Comparison of ENCODE assay signal across 12 cellular contexts in genomic region chr11:123628936-123629683, GRCh38. TPM values are rescaled to one million over a fixed set of nuclear protein-coding genes. Genes with fewer than 3 reads are reported as not detected.
A peak's percentile ranks its signal among the peaks of the same experiment; 100 is the strongest.
DNase-seq lines count a peak whose midpoint lies in the region; ATAC-seq, FAIRE-seq and TF ChIP-seq lines count a peak whose summit lies in the region.
"Had no signal": no experiment of that assay in that cellular context is flagged by ENCODE, and none has a peak within 500 bp of the region (broad histone marks: within the 10 kb centered on the region; RNA-seq: fewer than 3 reads in every experiment).

No MANE protein-coding gene starts in this region.

- H3K4me1 ChIP-seq in GM12878 (ENCODE audit: control insufficient read depth, insufficient read depth, low read length) (no peaks in the 10 kb centered on the region), right atrium auricular region (peaks cover 0 to 6% of the 10 kb centered on the region in 2 donors), stomach smooth muscle (ENCODE audit: control insufficient read depth, insufficient read depth, low read length) (no peaks in the 10 kb centered on the region)
- H3K4me1 ChIP-seq: foreskin keratinocyte had no signal

- TF ChIP-seq CTCF in GM12878 (IDR thresholded peaks at IDR 0.05 in 2 of 3, conservative IDR thresholded peaks at IDR 0.05 in 1 of 3; ENCODE audit: control insufficient read depth in 2 of 3, extremely low read depth in 1 of 3, insufficient read depth in 1 of 3, low read depth in 3 of 3, low read length in 3 of 3) (no peak), right atrium auricular region (IDR thresholded peaks at IDR 0.05) (no peak)

- no peak overlapping the region for H2AFZ ChIP-seq in GM12878 (ENCODE audit: control insufficient read depth, low read depth, low read length)

- H3K27ac Mint-ChIP-seq in stimulated activated naive CD8-positive, alpha-beta T cell treated with anti-CD3 and anti-CD28 coated beads, Interleukin-15, amount 100 ng/mL, for 72 hours, result peak overlapping the region in 1 of 2 donors; percentile 1
- H3K27ac Mint-ChIP-seq: mesothelial cell of epicardium had no signal

- H3K27ac ChIP-seq in GM12878 (ENCODE audit: control insufficient read depth, insufficient read depth) (no peak overlapping the region), right atrium auricular region (no peak overlapping the region), stomach smooth muscle (ENCODE audit: low read length) (peak overlapping the region; percentile 31)
- H3K27ac ChIP-seq: foreskin keratinocyte had no signal

- TF ChIP-seq POLR2A in GM12878 (IDR thresholded peaks at IDR 0.05; ENCODE audit: low read depth, low read length), result no peak

- TF ChIP-seq RAD21 in GM12878 (IDR thresholded peaks at IDR 0.05; ENCODE audit: insufficient read depth, low read depth, low read length), result no peak

- H3K27me3 Mint-ChIP-seq in stimulated activated naive CD8-positive, alpha-beta T cell treated with anti-CD3 and anti-CD28 coated beads, Interleukin-15, amount 100 ng/mL, for 72 hours, result peaks cover 6% of the 10 kb centered on the region

- H3K36me3 ChIP-seq in GM12878 (ENCODE audit: control insufficient read depth in 2 of 2, insufficient read depth in 2 of 2, low read length in 1 of 2) (no peaks in the 10 kb centered on the region; a peak in 1 of 4 replicates), right atrium auricular region (no peaks in the 10 kb centered on the region), stomach smooth muscle (ENCODE audit: control insufficient read depth in 2 of 2, insufficient read depth in 2 of 2, low read length in 2 of 2) (no peaks in the 10 kb centered on the region)

- H3K9me3 Mint-ChIP-seq in stimulated activated naive CD8-positive, alpha-beta T cell treated with anti-CD3 and anti-CD28 coated beads, Interleukin-15, amount 100 ng/mL, for 72 hours, result no peaks in the 10 kb centered on the region
- H3K9me3 Mint-ChIP-seq: mesothelial cell of epicardium had no signal

- H3K9me3 ChIP-seq in GM12878 (replicated peaks; ENCODE audit: control insufficient read depth, insufficient read depth, low read length), result no peaks in the 10 kb centered on the region
- no peaks in the 10 kb centered on the region for H3K9me3 ChIP-seq in right atrium auricular region
- H3K9me3 ChIP-seq in stomach smooth muscle (ENCODE audit: control insufficient read depth in 2 of 2, low read length in 2 of 2), result no peaks in the 10 kb centered on the region

- DNase-seq in KBM-7 (peak; percentile 18), GM12878 (ENCODE audit: low read depth, low spot score) (no peak), right atrium auricular region (ENCODE audit: low spot score) (peak; percentile 65), NCI-H526 treated with DMSO at 0.1 percent for 48 hours (lab: John Stamatoyannopoulos, UW) (no peak), inferior parietal cortex (ENCODE audit: extremely low spot score) (no peak), NCI-H1694 (lab: John Stamatoyannopoulos, UW) (no peak)
- no peak for DNase-seq in stimulated activated naive CD8-positive, alpha-beta T cell treated with anti-CD3 and anti-CD28 coated beads, Interleukin-15, amount 100 ng/mL, for 72 hours
- DNase-seq: DMS153, foreskin keratinocyte, T-helper 9 cell had no signal

- no peaks in the 10 kb centered on the region for H3K79me2 ChIP-seq in GM12878 (ENCODE audit: control insufficient read depth, insufficient read depth, low read length)

- H3K4me3 Mint-ChIP-seq in stimulated activated naive CD8-positive, alpha-beta T cell treated with anti-CD3 and anti-CD28 coated beads, Interleukin-15, amount 100 ng/mL, for 72 hours, result no peak overlapping the region
- H3K4me3 Mint-ChIP-seq: mesothelial cell of epicardium had no signal

- H4K20me1 ChIP-seq in GM12878 (ENCODE audit: control insufficient read depth, insufficient read depth), result no peaks in the 10 kb centered on the region

- peaks cover 0 to 3% of the 10 kb centered on the region in 2 experiments; a peak in 2 of 4 replicates for H3K27me3 ChIP-seq in GM12878 (replicated peaks in 1 of 2; ENCODE audit: control insufficient read depth in 2 of 2, insufficient read depth in 2 of 2, low read length in 1 of 2)
- H3K27me3 ChIP-seq in right atrium auricular region, result no peaks in the 10 kb centered on the region
- H3K27me3 ChIP-seq in stomach smooth muscle (ENCODE audit: control insufficient read depth in 1 of 2, insufficient read depth in 2 of 2, low read length in 2 of 2), result no peaks in the 10 kb centered on the region
- H3K27me3 ChIP-seq: foreskin keratinocyte had no signal

- TF ChIP-seq EP300 in GM12878 (IDR thresholded peaks at IDR 0.05; ENCODE audit: borderline replicate concordance in 1 of 2, control insufficient read depth in 1 of 2, low read depth in 2 of 2, low read length in 2 of 2), result no peak

- in situ Hi-C loops in KBM-7 (cut with MboI; ENCODE audit: low pct_unique_long_range_greater_than_20kb, low sequenced_read_pairs), result no loop called here
- in situ Hi-C loops in GM12878 (cut with MboI), result no loop called here

- no peak for FAIRE-seq in GM12878 (lab: Jason Lieb, UNC)

- SMC1A ChIA-PET in GM12878 (lab: Charles Lee; ENCODE audit: uncharacterized antibody, unreplicated experiment), result interaction anchor here (1.3 to 1.5 kb wide), 2 partner anchors 15 to 79 kb away, joined by 3 read pairs; no protein-coding TSS in a partner anchor

- intact Hi-C loops in GM12878 (cut with micrococcal nuclease; ENCODE audit: unreplicated experiment), result no loop called here

- CTCF ChIA-PET in GM12878 (lab: Yijun Ruan, JAX), result interaction anchor here (1.6 kb wide), 1 partner anchor 79 kb away, joined by 5 read pairs; no protein-coding TSS in a partner anchor

- no peak overlapping the region for H3K4me2 ChIP-seq in GM12878 (ENCODE audit: control insufficient read depth, insufficient read depth)

- no peaks in the 10 kb centered on the region for H3K4me1 Mint-ChIP-seq in stimulated activated naive CD8-positive, alpha-beta T cell treated with anti-CD3 and anti-CD28 coated beads, Interleukin-15, amount 100 ng/mL, for 72 hours

- H3K4me3 ChIP-seq in GM12878 (no peak overlapping the region), right atrium auricular region (no peak overlapping the region), stomach smooth muscle (ENCODE audit: low read length in 2 of 2) (no peak overlapping the region)

- RAD21 ChIA-PET in GM12878 (lab: Charles Lee; ENCODE audit: unreplicated experiment), result no interaction called here

- POLR2A ChIA-PET in GM12878 (lab: Charles Lee), result no interaction called here

- H3K9ac ChIP-seq in GM12878 (ENCODE audit: control insufficient read depth, insufficient read depth, low read length) (no peak overlapping the region), stomach smooth muscle (ENCODE audit: low read length in 2 of 2) (no peak overlapping the region)

- no TSS peak for BruUV-seq in GM12878 (replicated peaks; lab: Mats Ljungman, UMichigan)

- 19% methylated on average over 10 of the region's 10 CpGs for WGBS in GM12878 (ENCODE audit: insufficient coverage, insufficient replicate concordance, low lambda C conversion rate, missing lambda C conversion rate)

- no peak for ATAC-seq in GM12878
- ATAC-seq in stimulated activated naive CD8-positive, alpha-beta T cell treated with anti-CD3 and anti-CD28 coated beads, Interleukin-15, amount 100 ng/mL, for 72 hours, result no peak
- ATAC-seq: foreskin keratinocyte had no signal

TF ChIP-seq in GM12878, 131 proteins besides CTCF, POLR2A, EP300 and RAD21:
- TF ChIP-seq PML (IDR thresholded peaks at IDR 0.05; ENCODE audit: low read length) (0 out of 2 replicates have a peak, but pooled peaks have one; percentile 17), NFIC (IDR thresholded peaks at IDR 0.05; ENCODE audit: low read depth, low read length) (no peak)

RNA-seq across cellular contexts. Expression of gene SCN3B, which starts 25.3 kb away (rescaled TPM):
- total RNA-seq in GM12878 (2013; cell fraction: nucleolus; rRNA removed), result not detected in 2 replicates
- total RNA-seq in GM12878 (2014; rRNA removed), result not detected in 2 replicates
- not detected in 2 replicates for total RNA-seq in GM12878 (2014; rRNA removed; fragmentation: Illumina TruSeq; extraction: Trizol)
- total RNA-seq in GM12878 (2021), result not detected in 2 replicates
- polyA plus RNA-seq in GM12878 (2011; ENCODE audit: low read depth), result not detected
- polyA plus RNA-seq in GM12878 (2011; rRNA removed), result 0.01 and 0.06 TPM in 2 replicates
- 0.01 TPM in 1 of 2 replicates, not detected in the other for polyA plus RNA-seq in GM12878 (2011; cell fraction: cytosol; rRNA removed)
- 0.03 TPM in 1 of 2 replicates, not detected in the other for polyA plus RNA-seq in GM12878 (2011; cell fraction: nucleus; rRNA removed)
- 0.05 and 0.06 TPM in 2 replicates for polyA plus RNA-seq in GM12878 (2012)
- polyA plus RNA-seq in GM12878 (2014; fragmentation: Illumina TruSeq; extraction: Trizol), result not detected in 2 replicates
- polyA plus RNA-seq in GM12878 (2014; fragmentation: Nextera tagmentation; extraction: Ambion mirVana), result not detected
- not detected in 2 replicates for polyA plus RNA-seq in GM12878 (2014; rRNA removed)
- under 1 TPM; 0.09 to 0.12 TPM for polyA plus RNA-seq in GM12878 (2016; fragmentation: Nextera tagmentation; extraction: Ambion mirVana)
- polyA minus RNA-seq in GM12878 (2011; rRNA and poly(A)+ RNA removed), result not detected in 2 replicates
- polyA minus RNA-seq in GM12878 (2011; cell fraction: cytosol; rRNA and poly(A)+ RNA removed), result not detected in 2 replicates
- not detected in 2 replicates for polyA minus RNA-seq in GM12878 (2011; cell fraction: nucleus; rRNA and poly(A)+ RNA removed)
- total RNA-seq in right atrium auricular region, result under 1 TPM; 0.31 to 0.70 TPM

Comparison
In these comparisons a context has a peak if more than half of its experiments do, and no peak if none do; other contexts are left out.
1. DNase-seq: peak in KBM-7 (single experiment) and right atrium auricular region (single experiment); none in GM12878 (single experiment), NCI-H526 treated with DMSO at 0.1 percent for 48 hours (single experiment), inferior parietal cortex (single experiment), stimulated activated naive CD8-positive, alpha-beta T cell treated with anti-CD3 and anti-CD28 coated beads, Interleukin-15, amount 100 ng/mL, for 72 hours (0 of 2) and NCI-H1694 (single experiment).